8 cellular contexts compared by ENCODE assay signal in the genomic region with DNA sequence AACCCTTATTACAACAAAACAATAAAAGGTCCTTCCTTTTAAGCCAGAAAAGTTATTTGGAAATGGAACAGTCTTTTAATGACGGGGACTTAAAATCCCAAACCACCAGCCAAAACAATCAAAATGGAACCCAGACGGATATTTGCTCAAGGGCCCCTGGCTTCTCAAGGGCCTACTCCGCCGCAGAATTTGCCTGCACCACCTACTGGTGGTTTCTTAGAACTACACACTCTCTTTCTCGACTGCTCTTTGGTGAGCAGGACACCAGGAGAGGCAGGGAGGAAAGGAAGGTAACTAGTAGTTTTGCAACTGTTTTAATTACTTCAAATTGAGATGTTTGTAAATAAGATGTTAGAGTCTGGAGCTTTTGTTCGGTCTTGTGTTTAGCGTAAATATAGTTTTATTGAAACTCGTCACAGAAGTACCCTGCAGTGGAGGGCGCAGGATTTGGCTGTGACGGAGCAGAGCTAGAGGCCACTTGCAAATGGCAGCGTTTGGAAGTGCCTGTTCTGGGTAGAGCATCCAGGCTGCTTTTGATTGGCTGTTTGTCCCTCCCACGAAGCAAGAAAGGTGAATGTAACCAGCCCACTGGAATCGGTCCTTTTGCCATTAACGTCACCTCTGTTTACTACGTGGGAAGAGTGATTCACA.
A peak's percentile ranks its signal among the peaks of the same experiment; 100 is the strongest.
DNase-seq lines count a peak whose midpoint lies in the region; ATAC-seq, FAIRE-seq and TF ChIP-seq lines count a peak whose summit lies in the region.

No MANE protein-coding gene starts in this region.

- H3K4me1 Mint-ChIP-seq in activated CD8-positive, alpha-beta T cell treated with anti-CD3 and anti-CD28 coated beads, Interleukin-2, amount 10 ng/mL, durations not matched to agents 7 days and 5 days (ENCODE audit: low read depth), result peaks cover 8% of the 10 kb centered on the region

- ATAC-seq in A549, result peak; percentile 70 to 90; a peak in 5 of 6 replicates
- ATAC-seq in activated CD8-positive, alpha-beta T cell treated with anti-CD3 and anti-CD28 coated beads, Interleukin-2, amount 10 ng/mL, durations not matched to agents 7 days and 5 days, result peak; percentile 70
- ATAC-seq in HG03565 (IDR thresholded peaks at IDR 0.05; ENCODE audit: unreplicated experiment), result no peak

- no peaks in the 10 kb centered on the region for H3K36me3 Mint-ChIP-seq in activated CD8-positive, alpha-beta T cell treated with anti-CD3 and anti-CD28 coated beads, Interleukin-2, amount 10 ng/mL, durations not matched to agents 7 days and 5 days (ENCODE audit: low read depth)

- H3K27ac ChIP-seq in A549 (no peak overlapping the region), iPS DF 6.9 (ENCODE audit: low read length) (no peak overlapping the region)

- POLR2A ChIA-PET in A549 (lab: Yijun Ruan, JAX), result no interaction called here
- POLR2A ChIA-PET in activated CD8-positive, alpha-beta T cell treated with anti-CD3 and anti-CD28 coated beads, Interleukin-2, amount 10 ng/mL, durations not matched to agents 7 days and 5 days (lab: Charles Lee), result interaction anchor here (1.0 kb wide), 1 partner anchor 292 kb away, joined by 3 read pairs; no protein-coding TSS in a partner anchor

- peak; percentile 60 to 80 for DNase-seq in A549 (ENCODE audit: low read depth in 1 of 2, low spot score in 1 of 2)
- peak; percentile 63 for DNase-seq in ELR (ENCODE audit: low read depth)
- DNase-seq in NCI-H146 treated with DMSO at 0.1 percent for 48 hours (lab: John Stamatoyannopoulos, UW; ENCODE audit: unreplicated experiment), result peak; percentile 9
- DNase-seq in activated CD8-positive, alpha-beta T cell treated with anti-CD3 and anti-CD28 coated beads, Interleukin-2, amount 10 ng/mL, durations not matched to agents 7 days and 5 days, result peak; percentile 51
- peak; percentile 63 for DNase-seq in iPS DF 6.9 (ENCODE audit: low read depth, low spot score)
- peak; percentile 56 for DNase-seq in stimulated activated CD8-positive, alpha-beta memory T cell treated with anti-CD3 and anti-CD28 coated beads, Interleukin-4, amount 100 ng/mL, for 48 hours
- DNase-seq in cerebellum (ENCODE audit: low spot score), result no peak

- peak; percentile 22 to 55; a peak in 2 of 5 replicates for TF ChIP-seq RAD21 in A549 (conservative IDR thresholded peaks at IDR 0.05 in 1 of 2, IDR thresholded peaks at IDR 0.05 in 1 of 2)

- H3K4me2 ChIP-seq in A549, result no peak overlapping the region

- H3K4me1 ChIP-seq in A549 (no peaks in the 10 kb centered on the region), iPS DF 6.9 (ENCODE audit: control insufficient read depth, insufficient read depth, low read length) (peaks cover 7% of the 10 kb centered on the region)

- H3K9me3 ChIP-seq in A549 (no peaks in the 10 kb centered on the region), iPS DF 6.9 (ENCODE audit: control insufficient read depth, insufficient read depth, low read length) (no peaks in the 10 kb centered on the region)

- no peaks in the 10 kb centered on the region for H3K9me3 Mint-ChIP-seq in activated CD8-positive, alpha-beta T cell treated with anti-CD3 and anti-CD28 coated beads, Interleukin-2, amount 10 ng/mL, durations not matched to agents 7 days and 5 days (ENCODE audit: insufficient read depth)

- no peaks in the 10 kb centered on the region for H3K27me3 ChIP-seq in iPS DF 6.9 (ENCODE audit: control insufficient read depth, insufficient read depth, low read length)

- TF ChIP-seq CTCF in A549 (IDR thresholded peaks at IDR 0.05), result peak; percentile 49

- no peak overlapping the region for H3K4me3 Mint-ChIP-seq in activated CD8-positive, alpha-beta T cell treated with anti-CD3 and anti-CD28 coated beads, Interleukin-2, amount 10 ng/mL, durations not matched to agents 7 days and 5 days

- peaks cover 8% of the 10 kb centered on the region for H3K27me3 Mint-ChIP-seq in activated CD8-positive, alpha-beta T cell treated with anti-CD3 and anti-CD28 coated beads, Interleukin-2, amount 10 ng/mL, durations not matched to agents 7 days and 5 days (ENCODE audit: low read depth)

- FAIRE-seq in A549 (lab: Jason Lieb, UNC), result no peak

- H3K27ac Mint-ChIP-seq in activated CD8-positive, alpha-beta T cell treated with anti-CD3 and anti-CD28 coated beads, Interleukin-2, amount 10 ng/mL, durations not matched to agents 7 days and 5 days, result no peak overlapping the region

- H3K4me3 ChIP-seq in A549 (no peak overlapping the region), iPS DF 6.9 (ENCODE audit: low read length) (no peak overlapping the region)

- no peak for TF ChIP-seq EP300 in A549 (IDR thresholded peaks at IDR 0.05)

- CTCF ChIA-PET in A549 (lab: Yijun Ruan, JAX), result interaction anchor here (0.7 to 3.3 kb wide), 14 partner anchors 8 to 483 kb away, joined by 3 to 19 read pairs (median 5); no protein-coding TSS in a partner anchor
- CTCF ChIA-PET in activated CD8-positive, alpha-beta T cell treated with anti-CD3 and anti-CD28 coated beads, Interleukin-2, amount 10 ng/mL, durations not matched to agents 7 days and 5 days (lab: Charles Lee), result interaction anchor here (0.7 to 1.8 kb wide), 7 partner anchors 9 to 291 kb away, joined by 3 to 9 read pairs (median 4); no protein-coding TSS in a partner anchor

- H3K36me3 ChIP-seq in iPS DF 6.9 (ENCODE audit: control insufficient read depth, insufficient read depth, low read length), result no peaks in the 10 kb centered on the region

- TF ChIP-seq POLR2A in A549 (IDR thresholded peaks at IDR 0.05; ENCODE audit: low read length), result no peak

- 39% methylated on average over 15 of the region's 15 CpGs for WGBS in A549 (ENCODE audit: missing lambda C conversion rate)
- WGBS in iPS DF 6.9 (ENCODE audit: insufficient coverage, insufficient read length), result no CpG with 5 or more reads among the region's 15 CpGs

TF ChIP-seq in A549, 52 proteins besides CTCF, POLR2A, EP300 and RAD21:
- TF ChIP-seq RARB (CRISPR knock-in tag; IDR thresholded peaks at IDR 0.05) (no peak), ZFP36 (IDR thresholded peaks at IDR 0.05; ENCODE audit: borderline replicate concordance, partially characterized antibody) (peak; percentile 31), SMC3 (IDR thresholded peaks at IDR 0.05) (peak; percentile 40; the same call in 2 of the 3 replicates), KDM5A (IDR thresholded peaks at IDR 0.05) (no peak)
